13 cellular contexts compared by ENCODE assay signal in genomic region chr10:6071181-6072175, GRCh38. TPM values are rescaled to one million over a fixed set of nuclear protein-coding genes. Genes with fewer than 3 reads are reported as not detected.
A peak's percentile ranks its signal among the peaks of the same experiment; 100 is the strongest.
DNase-seq lines count a peak whose midpoint lies in the region; ATAC-seq and TF ChIP-seq lines count a peak whose summit lies in the region.
"Had no signal": no experiment of that assay in that cellular context is flagged by ENCODE, and none has a peak within 500 bp of the region (broad histone marks: within the 10 kb centered on the region; RNA-seq: fewer than 3 reads in every experiment).

No MANE protein-coding gene starts in this region.

- intact Hi-C loops in CD4-positive, alpha-beta T cell (cut with DNase I, micrococcal nuclease): no loop called here
- intact Hi-C loops in activated CD4-positive, alpha-beta memory T cell treated with anti-CD3 and anti-CD28 coated beads for 36 hours (cut with micrococcal nuclease): loop anchor here (2.0 to 5.0 kb wide), 3 partner anchors 65 to 754 kb away; partner anchors contain the start of gene IL15RA
- intact Hi-C loops in lower lobe of right lung (cut with DNase I): no loop called here
- intact Hi-C loops in Caco-2 (cut with micrococcal nuclease; ENCODE audit: unreplicated experiment): no loop called here

- H3K27me3 ChIP-seq in CD4-positive, alpha-beta T cell (ENCODE audit: control insufficient read depth, insufficient read depth, low read length): no peaks in the 10 kb centered on the region
- H3K27me3 ChIP-seq in lower lobe of right lung (ENCODE audit: low read depth) (no peaks in the 10 kb centered on the region), Caco-2 (replicated peaks; ENCODE audit: control insufficient read depth, insufficient read depth, low read length) (peaks cover 1% of the 10 kb centered on the region; the same call in 1 of the 2 replicates)
- H3K27me3 ChIP-seq: sigmoid colon had no signal

- H3K4me3 ChIP-seq in lower lobe of right lung (no peak overlapping the region), Caco-2 (ENCODE audit: low read depth, low read length) (no peak overlapping the region)
- H3K4me3 ChIP-seq: sigmoid colon had no signal

- no peak for TF ChIP-seq CTCF in CD4-positive, alpha-beta T cell (IDR thresholded peaks at IDR 0.05)
- TF ChIP-seq CTCF in lower lobe of right lung (IDR thresholded peaks at IDR 0.05): no peak
- TF ChIP-seq CTCF in Caco-2 (IDR thresholded peaks at IDR 0.05; ENCODE audit: insufficient read depth in 1 of 2, low read depth in 1 of 2, low read length in 1 of 2, severe bottlenecking in 1 of 2, unreplicated experiment in 1 of 2): no peak

- no peak for ATAC-seq in CD4-positive, alpha-beta T cell (ENCODE audit: poor library complexity)
- ATAC-seq in GM19397 (IDR thresholded peaks at IDR 0.05; ENCODE audit: unreplicated experiment) (peak; percentile 5), lower lobe of right lung (no peak)

- H3K36me3 ChIP-seq in lower lobe of right lung (no peaks in the 10 kb centered on the region), Caco-2 (ENCODE audit: control insufficient read depth, insufficient read depth, low read length) (no peaks in the 10 kb centered on the region)
- H3K36me3 ChIP-seq: sigmoid colon had no signal

- CTCF ChIA-PET in CD4-positive, alpha-beta T cell (lab: Charles Lee): interaction anchor here (0.6 to 5.1 kb wide), 3 partner anchors 15 to 246 kb away, joined by 3 to 36 read pairs (median 3); no protein-coding TSS in a partner anchor
- CTCF ChIA-PET in activated CD4-positive, alpha-beta memory T cell treated with anti-CD3 and anti-CD28 coated beads for 36 hours (lab: Charles Lee): interaction anchor here (0.6 to 10.3 kb wide), 10 partner anchors 9 to 131 kb away, joined by 3 to 112 read pairs (median 6); partner anchors contain the start of genes IL2RA and PFKFB3
- CTCF ChIA-PET in Caco-2 (lab: Charles Lee): interaction anchor here (0.5 kb wide), 1 partner anchor 179 kb away, joined by 3 read pairs; no protein-coding TSS in a partner anchor

- no peaks in the 10 kb centered on the region for H3K9me3 ChIP-seq in CD4-positive, alpha-beta T cell (ENCODE audit: control insufficient read depth, low read length)
- H3K9me3 ChIP-seq in lower lobe of right lung: no peaks in the 10 kb centered on the region
- H3K9me3 ChIP-seq in Caco-2: no peaks in the 10 kb centered on the region; the same call in 1 of the 2 replicates
- H3K9me3 ChIP-seq: sigmoid colon had no signal

- peak overlapping the region; percentile 25 for H3K27ac ChIP-seq in CD4-positive, alpha-beta T cell (ENCODE audit: low read depth, low read length)
- H3K27ac ChIP-seq in lower lobe of right lung: peak overlapping the region; percentile 44

- POLR2A ChIA-PET in CD4-positive, alpha-beta T cell (lab: Charles Lee): interaction anchor here (0.6 to 7.4 kb wide), 12 partner anchors 9 to 182 kb away, joined by 3 to 51 read pairs (median 4); partner anchors contain the start of genes ANKRD16, FBH1 and IL2RA
- POLR2A ChIA-PET in activated CD4-positive, alpha-beta memory T cell treated with anti-CD3 and anti-CD28 coated beads for 36 hours (lab: Charles Lee): interaction anchor here (0.6 to 14.3 kb wide), 11 partner anchors 10 to 1630 kb away, joined by 3 to 343 read pairs (median 6); partner anchors contain the start of gene IL2RA
- POLR2A ChIA-PET in Caco-2 (lab: Charles Lee): no interaction called here

- BruUV-seq in Caco-2 (replicated peaks; lab: Mats Ljungman, UMichigan): no TSS peak

- H3K27me3 Mint-ChIP-seq in CD4-positive, alpha-beta T cell: no peaks in the 10 kb centered on the region
- H3K27me3 Mint-ChIP-seq in activated CD4-positive, alpha-beta memory T cell treated with anti-CD3 and anti-CD28 coated beads for 36 hours: peaks cover 2% of the 10 kb centered on the region
- H3K27me3 Mint-ChIP-seq in Caco-2 (ENCODE audit: insufficient read depth, unreplicated experiment): peaks cover 37% of the 10 kb centered on the region

- peaks cover 49% of the 10 kb centered on the region for H3K4me1 ChIP-seq in lower lobe of right lung
- no peaks in the 10 kb centered on the region for H3K4me1 ChIP-seq in Caco-2
- H3K4me1 ChIP-seq: sigmoid colon had no signal

- peak overlapping the region; percentile 84 for H3K27ac Mint-ChIP-seq in CD4-positive, alpha-beta T cell
- peak overlapping the region; percentile 96 for H3K27ac Mint-ChIP-seq in activated CD4-positive, alpha-beta memory T cell treated with anti-CD3 and anti-CD28 coated beads for 36 hours
- H3K27ac Mint-ChIP-seq in Caco-2 (ENCODE audit: unreplicated experiment): no peak overlapping the region

- H3K9me3 Mint-ChIP-seq in CD4-positive, alpha-beta T cell: no peaks in the 10 kb centered on the region
- H3K9me3 Mint-ChIP-seq in activated CD4-positive, alpha-beta memory T cell treated with anti-CD3 and anti-CD28 coated beads for 36 hours: peaks cover 2% of the 10 kb centered on the region
- no peaks in the 10 kb centered on the region for H3K9me3 Mint-ChIP-seq in Caco-2 (ENCODE audit: unreplicated experiment)

- H3K4me1 Mint-ChIP-seq in CD4-positive, alpha-beta T cell (ENCODE audit: low read depth): peaks cover 74% of the 10 kb centered on the region
- H3K4me1 Mint-ChIP-seq in activated CD4-positive, alpha-beta memory T cell treated with anti-CD3 and anti-CD28 coated beads for 36 hours (ENCODE audit: low read depth): peaks cover 95% of the 10 kb centered on the region
- no peaks in the 10 kb centered on the region for H3K4me1 Mint-ChIP-seq in Caco-2 (ENCODE audit: low read depth, unreplicated experiment)

- H3K4me3 Mint-ChIP-seq in CD4-positive, alpha-beta T cell: no peak overlapping the region
- peak overlapping the region; percentile 71 for H3K4me3 Mint-ChIP-seq in activated CD4-positive, alpha-beta memory T cell treated with anti-CD3 and anti-CD28 coated beads for 36 hours
- H3K4me3 Mint-ChIP-seq in Caco-2 (ENCODE audit: unreplicated experiment): no peak overlapping the region

- H3K36me3 Mint-ChIP-seq in CD4-positive, alpha-beta T cell (ENCODE audit: low read depth): no peaks in the 10 kb centered on the region
- H3K36me3 Mint-ChIP-seq in activated CD4-positive, alpha-beta memory T cell treated with anti-CD3 and anti-CD28 coated beads for 36 hours: no peaks in the 10 kb centered on the region
- H3K36me3 Mint-ChIP-seq in Caco-2 (ENCODE audit: insufficient read depth, unreplicated experiment): no peaks in the 10 kb centered on the region

- DNase-seq in CD4-positive, alpha-beta T cell: no peak
- DNase-seq in activated CD4-positive, alpha-beta memory T cell treated with anti-CD3 and anti-CD28 coated beads for 36 hours: no peak
- no peak for DNase-seq in lower lobe of right lung
- DNase-seq in SHP77 treated with DMSO at 0.1 percent for 48 hours (lab: John Stamatoyannopoulos, UW): no peak
- no peak for DNase-seq in NCI-H1092 treated with DMSO at 0.1 percent for 48 hours (lab: John Stamatoyannopoulos, UW)
- no peak for DNase-seq in Caco-2
- DNase-seq in NCI-H2029 treated with DMSO at 0.1 percent for 48 hours (lab: John Stamatoyannopoulos, UW): no peak
- DNase-seq: dermis blood vessel endothelial cell, DMS 273 treated with DMSO at 0.1 percent for 48 hours, mesendoderm, sigmoid colon, T1000 had no signal

RNA-seq across cellular contexts. Expression of gene IL2RA, which starts 9.3 kb away (rescaled TPM):
- 1 to 10 TPM; 4.9 to 5.4 TPM for total RNA-seq in CD4-positive, alpha-beta T cell
- total RNA-seq in activated CD4-positive, alpha-beta memory T cell treated with anti-CD3 and anti-CD28 coated beads for 36 hours: 100 to 1,000 TPM; 961 to 988 TPM
- total RNA-seq in lower lobe of right lung (2.9 TPM), Caco-2 (2022) (not detected in 2 replicates)
- total RNA-seq: dermis blood vessel endothelial cell had no signal

RNA-seq across cellular contexts. Expression of gene RBM17, which starts 17.4 kb away (rescaled TPM):
- 100 to 1,000 TPM; 143 to 150 TPM for total RNA-seq in CD4-positive, alpha-beta T cell
- 100 to 1,000 TPM; 151 to 155 TPM for total RNA-seq in activated CD4-positive, alpha-beta memory T cell treated with anti-CD3 and anti-CD28 coated beads for 36 hours
- 90.8 TPM for total RNA-seq in lower lobe of right lung
- 286 and 290 TPM in 2 replicates for total RNA-seq in Caco-2 (2022)

Comparison
In these comparisons a context has a peak if more than half of its experiments do, and no peak if none do; other contexts are left out.
1. RNA of gene IL2RA, which starts 9.3 kb away (total RNA-seq): 961 to 988 TPM in activated CD4-positive, alpha-beta memory T cell treated with anti-CD3 and anti-CD28 coated beads for 36 hours; 4.9 to 5.4 TPM in CD4-positive, alpha-beta T cell, 2.9 TPM in lower lobe of right lung (single experiment) and not detected in Caco-2; every median in the first group is over 100 times any median in the second.